ENCODE assay signal across 22 cellular contexts in the genomic region with DNA sequence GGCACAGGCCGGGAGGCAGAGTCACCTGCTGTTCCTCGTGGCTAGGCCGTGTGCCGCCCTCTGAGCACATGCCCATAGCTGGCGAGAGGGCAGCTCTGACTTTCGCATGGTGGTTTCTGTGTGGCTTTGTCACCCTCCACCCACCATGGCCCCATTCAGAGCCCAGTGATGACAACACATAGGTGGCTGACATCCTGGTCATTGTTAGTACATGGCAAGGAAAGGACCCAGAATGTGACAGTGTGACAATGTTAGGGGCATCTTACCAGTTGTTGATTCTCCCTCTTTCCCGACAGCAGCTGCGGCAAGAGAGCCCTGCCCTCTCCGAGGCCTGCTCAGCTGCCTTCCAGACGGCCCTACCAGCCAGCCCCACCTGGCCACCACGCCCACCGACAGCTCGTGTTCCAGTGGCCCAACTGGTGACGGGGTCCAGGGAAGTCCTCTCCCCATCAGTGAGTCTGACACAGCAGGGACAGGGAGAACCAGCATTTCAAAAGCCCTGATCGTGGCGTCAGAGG. TPM values are rescaled to one million over a fixed set of nuclear protein-coding genes. Genes with fewer than 3 reads are reported as not detected.
DNase-seq lines count a peak whose midpoint lies in the region; ATAC-seq and TF ChIP-seq lines count a peak whose summit lies in the region.
"Had no signal": no experiment of that assay in that cellular context is flagged by ENCODE, and none has a peak within 500 bp of the region (broad histone marks: within the 10 kb centered on the region; RNA-seq: fewer than 3 reads in every experiment).

No MANE protein-coding gene starts in this region.

- CTCF ChIA-PET in CD8-positive, alpha-beta T cell (lab: Charles Lee) = no interaction called here

- 88 to 94% methylated on average over 11 to 16 of the region's 16 CpGs for WGBS in endodermal cell (ENCODE audit: insufficient coverage in 1 of 2, insufficient read length in 1 of 2), 2 experiments
- 68 to 83% (median 80%) methylated on average over 16 of the region's 16 CpGs for WGBS in psoas muscle, 3 donors

- H3K4me1 Mint-ChIP-seq in CD8-positive, alpha-beta T cell (ENCODE audit: low read depth) = peaks cover 12% of the 10 kb centered on the region
- H3K4me1 Mint-ChIP-seq in endodermal cell = peaks cover 4% of the 10 kb centered on the region

- no peak overlapping the region for H3K9ac ChIP-seq in endodermal cell (ENCODE audit: extremely low read depth, low read length, poor library complexity, severe bottlenecking)

- H3K36me3 Mint-ChIP-seq in CD8-positive, alpha-beta T cell = peaks cover 65% of the 10 kb centered on the region
- peaks cover 27% of the 10 kb centered on the region for H3K36me3 Mint-ChIP-seq in endodermal cell (ENCODE audit: low read depth)

- H3K9me3 Mint-ChIP-seq in CD8-positive, alpha-beta T cell = no peaks in the 10 kb centered on the region
- no peaks in the 10 kb centered on the region for H3K9me3 Mint-ChIP-seq in endodermal cell
- H3K9me3 Mint-ChIP-seq: naive thymus-derived CD8-positive, alpha-beta T cell; WTC11 had no signal

- H3K36me3 ChIP-seq in CD8-positive, alpha-beta T cell (ENCODE audit: insufficient read depth, low read length) = peaks cover 10% of the 10 kb centered on the region
- H3K36me3 ChIP-seq in endodermal cell (ENCODE audit: control insufficient read depth, insufficient read depth, low read length) (peaks cover 7% of the 10 kb centered on the region), psoas muscle (ENCODE audit: insufficient read depth in 1 of 2, low read depth in 1 of 2) (peaks cover 0 to 51% of the 10 kb centered on the region in 2 donors)

- H3K4me3 Mint-ChIP-seq in CD8-positive, alpha-beta T cell = no peak overlapping the region
- no peak overlapping the region for H3K4me3 Mint-ChIP-seq in endodermal cell
- H3K4me3 Mint-ChIP-seq: activated naive CD8-positive, alpha-beta T cell; naive thymus-derived CD8-positive, alpha-beta T cell; WTC11 had no signal

- H3K4me3 ChIP-seq in CD8-positive, alpha-beta T cell (ENCODE audit: low read depth, low read length) = no peak overlapping the region
- H3K4me3 ChIP-seq in endodermal cell (ENCODE audit: low read length) (no peak overlapping the region), psoas muscle (no peak overlapping the region)
- H3K4me3 ChIP-seq: BLaER1 treated with 17β-estradiol and CSF1 and Interleukin-3, amounts not matched to agents 10 nM and 100 nM; pancreas; vagina had no signal

- no peak for DNase-seq in CD8-positive, alpha-beta T cell
- peak; percentile 33 for DNase-seq in endodermal cell
- DNase-seq in psoas muscle = no peak
- DNase-seq in NCI-H146 treated with DMSO at 0.1 percent for 48 hours (lab: John Stamatoyannopoulos, UW; ENCODE audit: unreplicated experiment) = no peak
- DNase-seq in NCI-H128 (lab: John Stamatoyannopoulos, UW; ENCODE audit: unreplicated experiment) = no peak
- no peak for DNase-seq in KBM-7
- DNase-seq in activated CD4-positive, alpha-beta T cell treated with anti-CD3 and anti-CD28 coated beads, Interleukin-2, amount 50 U/mL, for 1 hour = no peak
- DNase-seq: cerebellar nuclear complex; DND-41; effector CD4-positive, alpha-beta T cell; H7; naive thymus-derived CD8-positive, alpha-beta T cell; NCI-H1105; NCI-H2029 treated with DMSO at 0.1 percent for 48 hours; NCI-H345; NCI-H774 had no signal

- intact Hi-C loops in CD8-positive, alpha-beta T cell (cut with DNase I, micrococcal nuclease) = no loop called here
- intact Hi-C loops in psoas muscle (cut with DNase I) = no loop called here

- H3K27me3 Mint-ChIP-seq in CD8-positive, alpha-beta T cell (ENCODE audit: low read depth) = no peaks in the 10 kb centered on the region
- no peaks in the 10 kb centered on the region for H3K27me3 Mint-ChIP-seq in endodermal cell (ENCODE audit: insufficient read depth)
- H3K27me3 Mint-ChIP-seq: activated naive CD8-positive, alpha-beta T cell; naive thymus-derived CD8-positive, alpha-beta T cell had no signal

- in situ Hi-C loops in KBM-7 (cut with MboI; ENCODE audit: low pct_unique_long_range_greater_than_20kb, low sequenced_read_pairs) = no loop called here

- no peaks in the 10 kb centered on the region for H3K9me3 ChIP-seq in CD8-positive, alpha-beta T cell (ENCODE audit: low read length)
- H3K9me3 ChIP-seq in endodermal cell (ENCODE audit: control insufficient read depth, low read length) (no peaks in the 10 kb centered on the region), psoas muscle (no peaks in the 10 kb centered on the region)
- H3K9me3 ChIP-seq: BLaER1 treated with 17β-estradiol and CSF1 and Interleukin-3, amounts not matched to agents 10 nM and 100 nM; pancreas; vagina had no signal

- POLR2A ChIA-PET in CD8-positive, alpha-beta T cell (lab: Charles Lee) = interaction anchor here (0.6 kb wide), 1 partner anchor 62 kb away, joined by 3 read pairs; no protein-coding TSS in a partner anchor

- no peak overlapping the region for H3K27ac ChIP-seq in CD8-positive, alpha-beta T cell (ENCODE audit: low read depth, low read length)
- H3K27ac ChIP-seq in endodermal cell (ENCODE audit: low read depth, low read length) (no peak overlapping the region), psoas muscle (peak overlapping the region; percentile 65)
- H3K27ac ChIP-seq: BLaER1 treated with 17β-estradiol and CSF1 and Interleukin-3, amounts not matched to agents 10 nM and 100 nM; pancreas; vagina had no signal

- TF ChIP-seq CTCF in CD8-positive, alpha-beta T cell (IDR thresholded peaks at IDR 0.05) = no peak
- no peak for TF ChIP-seq CTCF in endodermal cell (conservative IDR thresholded peaks at IDR 0.05)
- no peak for TF ChIP-seq CTCF in psoas muscle (IDR thresholded peaks at IDR 0.05)

- H3K27ac Mint-ChIP-seq in CD8-positive, alpha-beta T cell = peak overlapping the region; percentile 41
- no peak overlapping the region for H3K27ac Mint-ChIP-seq in endodermal cell
- H3K27ac Mint-ChIP-seq: activated naive CD8-positive, alpha-beta T cell; WTC11 had no signal

- ATAC-seq in CD8-positive, alpha-beta T cell = no peak
- ATAC-seq in HG02798 (IDR thresholded peaks at IDR 0.05; ENCODE audit: poor library complexity, unreplicated experiment) = peak; percentile 8
- ATAC-seq in psoas muscle = no peak
- ATAC-seq: naive thymus-derived CD8-positive, alpha-beta T cell; WTC11 had no signal

- H3K27me3 ChIP-seq in CD8-positive, alpha-beta T cell (ENCODE audit: insufficient read depth, low read length) = no peaks in the 10 kb centered on the region
- H3K27me3 ChIP-seq in endodermal cell (ENCODE audit: control insufficient read depth, insufficient read depth, low read length, poor library complexity, severe bottlenecking) (no peaks in the 10 kb centered on the region), psoas muscle (ENCODE audit: insufficient read depth in 3 of 3, low read length in 2 of 3) (no peaks in the 10 kb centered on the region)
- H3K27me3 ChIP-seq: BLaER1 treated with 17β-estradiol and CSF1 and Interleukin-3, amounts not matched to agents 10 nM and 100 nM; pancreas; vagina had no signal

- no peaks in the 10 kb centered on the region for H3K4me1 ChIP-seq in CD8-positive, alpha-beta T cell (ENCODE audit: insufficient read depth, low read length)
- H3K4me1 ChIP-seq in endodermal cell (ENCODE audit: control insufficient read depth, insufficient read depth, low read length) = no peaks in the 10 kb centered on the region
- peaks cover 36% of the 10 kb centered on the region for H3K4me1 ChIP-seq in psoas muscle

RNA-seq across cellular contexts. Expression of a gene that starts 52.2 kb away (rescaled TPM):
- total RNA-seq in CD8-positive, alpha-beta T cell = 1 to 10 TPM; 2.2 to 2.5 TPM
- total RNA-seq in endodermal cell (1 to 10 TPM in 1 of 2 donors, under 1 TPM in 1; 0.91 to 2.5 TPM), psoas muscle (1 to 10 TPM; 1.7 to 2.8 (median 2.3) TPM)
- polyA plus RNA-seq in endodermal cell (2013, experiment 1 of 2) = 6.0 TPM
- polyA plus RNA-seq in endodermal cell (2013, experiment 2 of 2) = 5.3 TPM
- polyA plus RNA-seq in psoas muscle = 1 to 10 TPM in 2 of 3 donors, under 1 TPM in 1; 0.87 to 1.3 (median 1.2) TPM
